Comparison of ENCODE assay signal across 18 cellular contexts in genomic region chr16:27475561-27475960, GRCh38.
DNase-seq lines count a peak whose midpoint lies in the region; ATAC-seq and TF ChIP-seq lines count a peak whose summit lies in the region.
"Had no signal": no experiment of that assay in that cellular context is flagged by ENCODE, and none has a peak within 500 bp of the region (broad histone marks: within the 10 kb centered on the region; RNA-seq: fewer than 3 reads in every experiment).

No MANE protein-coding gene starts in this region.

- no peaks in the 10 kb centered on the region for H3K27me3 ChIP-seq in RWPE2 (ENCODE audit: insufficient read depth, poor library complexity, severe bottlenecking)
- H3K27me3 ChIP-seq in psoas muscle (ENCODE audit: insufficient read depth in 3 of 3, low read length in 2 of 3): no peaks in the 10 kb centered on the region
- H3K27me3 ChIP-seq: heart right ventricle had no signal

- no peaks in the 10 kb centered on the region for H3K9me3 ChIP-seq in RWPE2 (ENCODE audit: severe bottlenecking)
- H3K9me3 ChIP-seq in psoas muscle: no peaks in the 10 kb centered on the region
- H3K9me3 ChIP-seq: Caco-2, heart right ventricle, prostate gland had no signal

- intact Hi-C loops in psoas muscle (cut with DNase I): no loop called here

- H3K4me3 ChIP-seq in RWPE2 (ENCODE audit: severe bottlenecking) (no peak overlapping the region), psoas muscle (no peak overlapping the region)
- H3K4me3 ChIP-seq: heart right ventricle, prostate gland had no signal

- no peak overlapping the region for H3K27ac Mint-ChIP-seq in immature natural killer cell
- H3K27ac Mint-ChIP-seq: activated CD4-positive, alpha-beta memory T cell treated with anti-CD3 and anti-CD28 coated beads, Interleukin-2, amount 10 ng/mL, durations not matched to agents 7 days and 5 days; dendritic cell treated with granulocyte-macrophage colony-stimulating factor and Interleukin-4, amounts not matched to agents 40 ng/mL and 50 ng/mL, for 4 days; H9; T-helper 17 cell had no signal

- peak; percentile 96 for DNase-seq in EH (ENCODE audit: low read depth)
- no peak for DNase-seq in RWPE2 (ENCODE audit: low spot score)
- peak; percentile 57 for DNase-seq in fibroblast of gingiva (ENCODE audit: low read depth)
- no peak for DNase-seq in psoas muscle
- no peak for DNase-seq in NCI-H2171 (lab: John Stamatoyannopoulos, UW)
- no peak for DNase-seq in stimulated activated CD4-positive, alpha-beta T cell treated with anti-CD3 and anti-CD28 coated beads, Interleukin-12 subunit alpha, Interleukin-12 subunit beta, amount 100 ng/mL, for 4 hours
- DNase-seq in NCI-H1092 (lab: John Stamatoyannopoulos, UW): no peak
- DNase-seq in immature natural killer cell: no peak
- DNase-seq: activated CD4-positive, alpha-beta memory T cell treated with anti-CD3 and anti-CD28 coated beads, Interleukin-2, amount 10 ng/mL, durations not matched to agents 7 days and 5 days; activated naive CD4-positive, alpha-beta T cell treated with Interleukin-2 at 50 U/mL for 16 hours; Caco-2; H9; heart right ventricle; KBM-7; NCI-H2029 treated with DMSO at 0.1 percent for 48 hours; T-helper 17 cell had no signal

- H3K4me3 Mint-ChIP-seq in immature natural killer cell: no peak overlapping the region
- H3K4me3 Mint-ChIP-seq: activated CD4-positive, alpha-beta memory T cell treated with anti-CD3 and anti-CD28 coated beads, Interleukin-2, amount 10 ng/mL, durations not matched to agents 7 days and 5 days; dendritic cell treated with granulocyte-macrophage colony-stimulating factor and Interleukin-4, amounts not matched to agents 40 ng/mL and 50 ng/mL, for 4 days; H9; T-helper 17 cell had no signal

- 60 to 74% (median 60%) methylated on average over 9 of the region's 9 CpGs for WGBS in psoas muscle, 3 donors

- peaks cover 76% of the 10 kb centered on the region for H3K36me3 ChIP-seq in RWPE2 (ENCODE audit: low read depth)
- H3K36me3 ChIP-seq in psoas muscle (ENCODE audit: insufficient read depth in 1 of 2, low read depth in 1 of 2): peaks cover 18 to 100% of the 10 kb centered on the region in 2 donors

- TF ChIP-seq CTCF in RWPE2 (IDR thresholded peaks at IDR 0.05; ENCODE audit: poor library complexity, severe bottlenecking): no peak
- no peak for TF ChIP-seq CTCF in psoas muscle (IDR thresholded peaks at IDR 0.05)

- H3K36me3 Mint-ChIP-seq in immature natural killer cell: peaks cover 34 to 77% (median 48%) of the 10 kb centered on the region in 3 donors

- no peaks in the 10 kb centered on the region for H3K9me3 Mint-ChIP-seq in immature natural killer cell
- H3K9me3 Mint-ChIP-seq: activated CD4-positive, alpha-beta memory T cell treated with anti-CD3 and anti-CD28 coated beads, Interleukin-2, amount 10 ng/mL, durations not matched to agents 7 days and 5 days; dendritic cell treated with granulocyte-macrophage colony-stimulating factor and Interleukin-4, amounts not matched to agents 40 ng/mL and 50 ng/mL, for 4 days; H9 had no signal

- H3K4me1 ChIP-seq in RWPE2 (ENCODE audit: insufficient read depth, poor library complexity, severe bottlenecking): no peaks in the 10 kb centered on the region
- peaks cover 4% of the 10 kb centered on the region for H3K4me1 ChIP-seq in psoas muscle
- H3K4me1 ChIP-seq: Caco-2, prostate gland had no signal

- H3K27ac ChIP-seq in RWPE2 (ENCODE audit: poor library complexity, severe bottlenecking): peak overlapping the region; percentile 16
- no peak overlapping the region for H3K27ac ChIP-seq in psoas muscle
- H3K27ac ChIP-seq: prostate gland had no signal

- peaks cover 0 to 3% (median 2%) of the 10 kb centered on the region in 3 donors for H3K27me3 Mint-ChIP-seq in immature natural killer cell (ENCODE audit: low read depth in 3 of 3)
- H3K27me3 Mint-ChIP-seq: activated CD4-positive, alpha-beta memory T cell treated with anti-CD3 and anti-CD28 coated beads, Interleukin-2, amount 10 ng/mL, durations not matched to agents 7 days and 5 days; dendritic cell treated with granulocyte-macrophage colony-stimulating factor and Interleukin-4, amounts not matched to agents 40 ng/mL and 50 ng/mL, for 4 days; T-helper 17 cell had no signal

- ATAC-seq in RWPE2 (ENCODE audit: low read depth) (no peak), psoas muscle (peak in 3 of 4 donors; percentile 27 to 46 (median 43))
- ATAC-seq: heart right ventricle, T-helper 17 cell had no signal

- no peaks in the 10 kb centered on the region for H3K4me1 Mint-ChIP-seq in immature natural killer cell
- H3K4me1 Mint-ChIP-seq: activated CD4-positive, alpha-beta memory T cell treated with anti-CD3 and anti-CD28 coated beads, Interleukin-2, amount 10 ng/mL, durations not matched to agents 7 days and 5 days; H9 had no signal

Comparison
In these comparisons a context has a peak if more than half of its experiments do, and no peak if none do; other contexts are left out.
1. DNase-seq: peak in EH (single experiment) and fibroblast of gingiva (single experiment); none in RWPE2 (single experiment), psoas muscle (0 of 2), NCI-H2171 (single experiment), stimulated activated CD4-positive, alpha-beta T cell treated with anti-CD3 and anti-CD28 coated beads, Interleukin-12 subunit alpha, Interleukin-12 subunit beta, amount 100 ng/mL, for 4 hours (single experiment), NCI-H1092 (single experiment) and immature natural killer cell (0 of 3).